ENCODE assay signal across 24 cellular contexts in the genomic region with DNA sequence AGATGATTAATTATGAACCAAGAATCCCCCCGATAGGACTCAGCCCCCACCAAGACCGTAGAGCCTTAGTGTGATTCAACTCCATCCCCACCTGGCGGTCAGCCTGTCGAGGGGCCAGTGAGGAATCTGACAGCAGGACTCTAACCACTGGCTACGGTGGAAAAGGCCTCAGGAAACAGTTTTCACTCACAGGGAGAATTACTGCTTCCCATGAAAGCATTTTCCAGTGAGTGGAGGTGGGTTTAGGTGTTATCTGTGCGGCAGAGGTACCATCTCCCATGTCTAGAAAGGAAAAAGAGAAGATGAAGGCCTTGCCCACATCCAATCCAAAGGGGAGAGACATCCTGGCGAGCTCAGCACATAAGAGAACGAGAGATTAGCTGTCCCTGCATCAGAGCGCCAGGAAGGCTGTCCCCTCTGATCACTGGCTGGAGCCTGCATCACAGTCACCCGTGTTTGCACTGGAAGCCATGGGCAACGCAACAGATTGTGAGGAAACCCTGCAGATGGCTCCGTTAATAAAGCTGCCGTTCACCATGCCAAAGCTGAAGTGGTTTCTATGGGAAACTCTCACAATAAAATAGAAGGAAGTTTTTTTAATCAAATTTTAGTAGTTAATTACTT. TPM values are rescaled to one million over a fixed set of nuclear protein-coding genes. Genes with fewer than 3 reads are reported as not detected.
DNase-seq lines count a peak whose midpoint lies in the region; ATAC-seq and TF ChIP-seq lines count a peak whose summit lies in the region.
"Had no signal": no experiment of that assay in that cellular context is flagged by ENCODE, and none has a peak within 500 bp of the region (broad histone marks: within the 10 kb centered on the region; RNA-seq: fewer than 3 reads in every experiment).

No MANE protein-coding gene starts in this region.

- no peaks in the 10 kb centered on the region for H3K9me3 ChIP-seq in smooth muscle cell (replicated peaks; ENCODE audit: low read depth)
- H3K9me3 ChIP-seq: ascending aorta, BLaER1, gastrocnemius medialis, HAP-1, MG63, upper lobe of left lung had no signal

- ATAC-seq in GM23338: no peak
- ATAC-seq: activated CD4-positive, CD25-positive, alpha-beta regulatory T cell treated with anti-CD3 and anti-CD28 coated beads, Interleukin-2, amount 50 U/mL, for 24 hours; gastrocnemius medialis; Right ventricle myocardium inferior had no signal

- TF ChIP-seq CTCF in GM23338 (conservative IDR thresholded peaks at IDR 0.05; ENCODE audit: low read depth in 2 of 2): no peak
- no peak for TF ChIP-seq CTCF in nephron progenitor cell (IDR thresholded peaks at IDR 0.05)
- TF ChIP-seq CTCF in smooth muscle cell (IDR thresholded peaks at IDR 0.05; ENCODE audit: borderline replicate concordance, insufficient read depth, poor library complexity, severe bottlenecking): no peak

- H3K36me3 Mint-ChIP-seq in GM23338 (ENCODE audit: low read depth) (peaks cover 20% of the 10 kb centered on the region), nephron progenitor cell (ENCODE audit: low read depth) (peaks cover 69% of the 10 kb centered on the region)

- no peak overlapping the region for H3K4me2 ChIP-seq in GM23338
- H3K4me2 ChIP-seq in smooth muscle cell: no peak overlapping the region
- H3K4me2 ChIP-seq: BLaER1 had no signal

- DNase-seq in NCI-H524 (lab: John Stamatoyannopoulos, UW) (peak; percentile 54 to 87), NCI-H524 treated with DMSO at 0.1 percent for 48 hours (lab: John Stamatoyannopoulos, UW) (no peak), GM23338 (ENCODE audit: low spot score) (no peak), cerebellum (ENCODE audit: low spot score) (peak; percentile 69), nephron progenitor cell (no peak), posterior cingulate gyrus (no peak), GM03348 (ENCODE audit: low spot score) (no peak), smooth muscle cell (lab: John Stamatoyannopoulos, UW; ENCODE audit: unreplicated experiment) (no peak)
- DNase-seq: effector CD4-positive, alpha-beta T cell; gastrocnemius medialis; GDM1; MG63; NCI-H1436; NCI-H748 treated with DMSO at 0.1 percent for 48 hours; OCI-M1 had no signal

- H3K9me3 Mint-ChIP-seq in GM23338 (no peaks in the 10 kb centered on the region), nephron progenitor cell (no peaks in the 10 kb centered on the region)

- H4K20me1 ChIP-seq in GM23338 (replicated peaks; ENCODE audit: insufficient read depth) (peaks cover 15% of the 10 kb centered on the region), smooth muscle cell (ENCODE audit: low read depth) (peaks cover 37% of the 10 kb centered on the region)

- H3K27me3 ChIP-seq in GM23338 (ENCODE audit: insufficient read depth): no peaks in the 10 kb centered on the region
- H3K27me3 ChIP-seq in smooth muscle cell (ENCODE audit: low read depth): no peaks in the 10 kb centered on the region
- H3K27me3 ChIP-seq: ascending aorta, BLaER1, gastrocnemius medialis, MG63, upper lobe of left lung had no signal

- H3K27ac ChIP-seq in GM23338 (ENCODE audit: low read depth) (0 out of 2 replicates have a peak overlapping the region, but pooled peaks have one; percentile 39), smooth muscle cell (ENCODE audit: low read depth) (no peak overlapping the region)
- H3K27ac ChIP-seq: ascending aorta, BLaER1, gastrocnemius medialis, upper lobe of left lung had no signal

- H3K36me3 ChIP-seq in GM23338 (ENCODE audit: insufficient read depth): no peaks in the 10 kb centered on the region
- no peaks in the 10 kb centered on the region for H3K36me3 ChIP-seq in smooth muscle cell (ENCODE audit: low read depth)

- H3K4me3 Mint-ChIP-seq in GM23338 (no peak overlapping the region), nephron progenitor cell (no peak overlapping the region)
- H3K4me3 Mint-ChIP-seq: activated naive CD8-positive, alpha-beta T cell had no signal

- H3K4me1 ChIP-seq in GM23338 (ENCODE audit: insufficient read depth) (no peaks in the 10 kb centered on the region; the same call in 1 of the 2 replicates), smooth muscle cell (ENCODE audit: low read depth) (peaks cover 4% of the 10 kb centered on the region)
- H3K4me1 ChIP-seq: HAP-1 had no signal

- H3K4me3 ChIP-seq in GM23338: no peak overlapping the region
- H3K4me3 ChIP-seq in smooth muscle cell: no peak overlapping the region
- H3K4me3 ChIP-seq: ascending aorta, BLaER1, gastrocnemius medialis, HAP-1, K562, lung, MG63, upper lobe of left lung had no signal

- H3K27me3 Mint-ChIP-seq in GM23338 (ENCODE audit: insufficient read depth, low read depth, poor library complexity): peaks cover 23% of the 10 kb centered on the region
- H3K27me3 Mint-ChIP-seq in nephron progenitor cell (ENCODE audit: low read depth, poor library complexity): peaks cover 3% of the 10 kb centered on the region
- H3K27me3 Mint-ChIP-seq: activated naive CD8-positive, alpha-beta T cell had no signal

- 0 out of 2 replicates have a peak, but pooled peaks cover 3% of the 10 kb centered on the region for H3F3A ChIP-seq in GM23338 (replicated peaks; ENCODE audit: low read depth)
- peaks cover 5% of the 10 kb centered on the region for H3F3A ChIP-seq in smooth muscle cell (ENCODE audit: low read depth)

- intact Hi-C loops in posterior cingulate gyrus (cut with DNase I): no loop called here

- H3K27ac Mint-ChIP-seq in GM23338 (no peak overlapping the region), nephron progenitor cell (peak overlapping the region; percentile 15)
- H3K27ac Mint-ChIP-seq: activated naive CD8-positive, alpha-beta T cell had no signal

- 95% methylated on average over 13 of the region's 13 CpGs for WGBS in smooth muscle cell (ENCODE audit: low lambda C conversion rate)

- H2AFZ ChIP-seq in GM23338: no peak overlapping the region
- H2AFZ ChIP-seq in smooth muscle cell (ENCODE audit: low read depth): no peak overlapping the region

- no peaks in the 10 kb centered on the region for H3K9me2 ChIP-seq in GM23338 (ENCODE audit: insufficient read depth)

- H3K79me2 ChIP-seq in GM23338 (replicated peaks; ENCODE audit: insufficient read depth) (peaks cover 19% of the 10 kb centered on the region), smooth muscle cell (ENCODE audit: low read depth) (peaks cover 28% of the 10 kb centered on the region)

- no peak overlapping the region for H3K9ac ChIP-seq in smooth muscle cell (ENCODE audit: low read depth)
- H3K9ac ChIP-seq: BLaER1 had no signal

- peaks cover 18% of the 10 kb centered on the region for H3K4me1 Mint-ChIP-seq in GM23338
- peaks cover 63% of the 10 kb centered on the region for H3K4me1 Mint-ChIP-seq in nephron progenitor cell

TF ChIP-seq in GM23338, 12 proteins besides CTCF, POLR2A, EP300 and RAD21 (continues in another document):
- no peak for TF ChIP-seq POLR2AphosphoS5 (IDR thresholded peaks at IDR 0.05; ENCODE audit: low read depth)
- no peak for TF ChIP-seq EZH2 (IDR thresholded peaks at IDR 0.05; ENCODE audit: low read depth, unreplicated experiment)
- TF ChIP-seq ZNF114 (CRISPR knock-in tag; IDR thresholded peaks at IDR 0.05): no peak
- no peak for TF ChIP-seq NANOG (IDR thresholded peaks at IDR 0.05; ENCODE audit: borderline replicate concordance)

RNA-seq across cellular contexts. Expression of gene COX7A2L, which starts 22.3 kb away (rescaled TPM):
- total RNA-seq in GM23338 (2014; rRNA removed; shearing (Covaris generic)): 149 and 158 TPM in 2 replicates
- 112 and 118 TPM in 2 replicates for polyA plus RNA-seq in GM23338 (2016; fragmentation: Nextera tagmentation; extraction: Ambion mirVana)
- total RNA-seq in cerebellum: 79.3 TPM
- 145 and 177 TPM in 2 replicates for total RNA-seq in smooth muscle cell
- polyA plus RNA-seq in smooth muscle cell: 89.8 and 93.3 TPM in 2 replicates

Comparison
In these comparisons a context has a peak if more than half of its experiments do, and no peak if none do; other contexts are left out.
1. DNase-seq: peak in NCI-H524 (2 of 2) and cerebellum (single experiment); none in NCI-H524 treated with DMSO at 0.1 percent for 48 hours (single experiment), GM23338 (single experiment), nephron progenitor cell (single experiment), posterior cingulate gyrus (0 of 10), GM03348 (single experiment) and smooth muscle cell (single experiment).